8 cellular contexts compared by ENCODE assay signal in the genomic region with DNA sequence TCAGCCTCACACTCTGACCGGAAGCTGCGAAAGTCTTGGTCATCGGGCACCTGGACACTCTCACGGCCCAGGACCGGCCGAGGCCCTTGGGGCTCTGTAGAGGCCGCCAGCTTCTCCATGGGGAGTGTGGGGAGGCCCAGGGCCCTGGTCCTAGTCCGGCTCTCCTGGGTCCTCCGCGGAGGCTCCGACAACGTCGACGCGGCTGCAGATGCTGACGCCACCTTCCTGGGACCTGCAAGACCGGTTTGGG. TPM values are rescaled to one million over a fixed set of nuclear protein-coding genes. Genes with fewer than 3 reads are reported as not detected.
DNase-seq lines count a peak whose midpoint lies in the region; ATAC-seq and TF ChIP-seq lines count a peak whose summit lies in the region.

No MANE protein-coding gene starts in this region.

- no peaks in the 10 kb centered on the region for H3K27me3 ChIP-seq in BE2C
- H3K27me3 ChIP-seq in colonic mucosa = no peaks in the 10 kb centered on the region

- no peak for TF ChIP-seq RAD21 in Ishikawa (IDR thresholded peaks at IDR 0.05; ENCODE audit: low read depth)

- H3K9me3 ChIP-seq in BE2C = no peaks in the 10 kb centered on the region
- no peaks in the 10 kb centered on the region for H3K9me3 ChIP-seq in colonic mucosa

- H3K4me3 ChIP-seq in BE2C (ENCODE audit: low read depth, low read length) (peak overlapping the region; percentile 43), colonic mucosa (peak overlapping the region; percentile 55)

- TF ChIP-seq CTCF in BE2C (IDR thresholded peaks at IDR 0.05; ENCODE audit: low read depth, low read length) (no peak), colonic mucosa (IDR thresholded peaks at IDR 0.05) (no peak)

- H3K36me3 ChIP-seq in BE2C (no peaks in the 10 kb centered on the region), colonic mucosa (no peaks in the 10 kb centered on the region)

- DNase-seq in BE2C (no peak), colonic mucosa (peak; percentile 58), naive B cell (no peak), dedifferentiated amniotic fluid mesenchymal stem cell (ENCODE audit: extremely low spot score) (no peak), NCI-H128 (lab: John Stamatoyannopoulos, UW; ENCODE audit: unreplicated experiment) (no peak)

- H3K9me3 Mint-ChIP-seq in naive B cell = no peaks in the 10 kb centered on the region

- peak overlapping the region; percentile 49 to 91 (median 83) for H3K4me3 Mint-ChIP-seq in naive B cell

- intact Hi-C loops in colonic mucosa (cut with DNase I) = no loop called here

- no peak for ATAC-seq in naive B cell (ENCODE audit: low read depth in 2 of 2)
- ATAC-seq in GM19328 (IDR thresholded peaks at IDR 0.05; ENCODE audit: unreplicated experiment) = no peak
- no peak for ATAC-seq in HG02642 (IDR thresholded peaks at IDR 0.05; ENCODE audit: poor library complexity, unreplicated experiment)

- H3K4me1 Mint-ChIP-seq in naive B cell = peaks cover 24 to 73% (median 51%) of the 10 kb centered on the region in 3 donors

- peak overlapping the region; percentile 67 for H3K27ac ChIP-seq in colonic mucosa

- TF ChIP-seq EP300 in Ishikawa (IDR thresholded peaks at IDR 0.05; ENCODE audit: borderline replicate concordance) = no peak

- H3K36me3 Mint-ChIP-seq in naive B cell = no peaks in the 10 kb centered on the region

- peak overlapping the region in 2 of 6 donors; percentile 31 to 57 for H3K27ac Mint-ChIP-seq in naive B cell

- H3K4me1 ChIP-seq in BE2C (peaks cover 17% of the 10 kb centered on the region), colonic mucosa (peaks cover 38% of the 10 kb centered on the region)

- H3K27me3 Mint-ChIP-seq in naive B cell = no peaks in the 10 kb centered on the region

- H3K9ac ChIP-seq in colonic mucosa (ENCODE audit: low read depth in 2 of 2, low read length in 2 of 2) = peak overlapping the region; percentile 79 to 90

TF ChIP-seq in Ishikawa, 13 proteins besides CTCF, POLR2A, EP300 and RAD21:
- TF ChIP-seq, protein P1, sequence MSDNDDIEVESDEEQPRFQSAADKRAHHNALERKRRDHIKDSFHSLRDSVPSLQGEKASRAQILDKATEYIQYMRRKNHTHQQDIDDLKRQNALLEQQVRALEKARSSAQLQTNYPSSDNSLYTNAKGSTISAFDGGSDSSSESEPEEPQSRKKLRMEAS (IDR thresholded peaks at IDR 0.05) = peak; percentile 61
- TF ChIP-seq TCF12 (IDR thresholded peaks at IDR 0.05; ENCODE audit: low read depth) (peak; percentile 42; the same call in 1 of the 2 replicates), NFIC (IDR thresholded peaks at IDR 0.05) (no peak)

RNA-seq across cellular contexts. Expression of gene STARD10, which starts 12.9 kb away (rescaled TPM):
- 71.9 TPM for polyA plus RNA-seq in BE2C (2012; ENCODE audit: insufficient read depth, insufficient read length, low read depth)
- 100 to 1,000 TPM; 519 to 905 TPM for total RNA-seq in colonic mucosa
- polyA plus RNA-seq in naive B cell (ENCODE audit: low read depth in 6 of 6) = 10 to 100 TPM; 24.3 to 39.2 (median 30.7) TPM

RNA-seq across cellular contexts. Expression of gene ARAP1, which starts 28.8 kb away (rescaled TPM):
- polyA plus RNA-seq in BE2C (2012; ENCODE audit: insufficient read depth, insufficient read length, low read depth) = 43.3 TPM
- 10 to 100 TPM; 70.4 to 89.8 TPM for total RNA-seq in colonic mucosa
- polyA plus RNA-seq in naive B cell (ENCODE audit: low read depth in 6 of 6) = 10 to 100 TPM in 5 of 6 donors, 1 to 10 TPM in 1; 3.3 to 30.2 (median 14.0) TPM

RNA-seq across cellular contexts. Expression of gene ATG16L2, which starts 33.2 kb away (rescaled TPM):
- polyA plus RNA-seq in BE2C (2012; ENCODE audit: insufficient read depth, insufficient read length, low read depth) = 11.1 TPM
- total RNA-seq in colonic mucosa = 10 to 100 TPM; 43.5 to 51.3 TPM
- polyA plus RNA-seq in naive B cell (ENCODE audit: low read depth in 6 of 6) = 10 to 100 TPM; 19.1 to 35.5 (median 21.3) TPM
